In genomic region chr2:100484390-100484789, GRCh38 we compare ENCODE assay signal across 37 cellular contexts. TPM values are rescaled to one million over a fixed set of nuclear protein-coding genes. Genes with fewer than 3 reads are reported as not detected.
"Had no signal": no experiment of that assay in that cellular context is flagged by ENCODE, and none has a peak within 500 bp of the region (broad histone marks: within the 10 kb centered on the region; RNA-seq: fewer than 3 reads in every experiment).

No MANE protein-coding gene starts in this region.

- H3K27ac Mint-ChIP-seq: activated CD4-positive, alpha-beta memory T cell treated with anti-CD3 and anti-CD28 coated beads for 36 hours; activated CD4-positive, alpha-beta T cell treated with anti-CD3 and anti-CD28 coated beads for 36 hours; activated CD4-positive, alpha-beta T cell treated with anti-CD3 and anti-CD28 coated beads, Interleukin-2, amount 10 ng/mL, durations not matched to agents 24 days and 14 days; activated CD8-positive, alpha-beta memory T cell treated with anti-CD3 and anti-CD28 coated beads, Interleukin-2, amount 10 ng/mL, durations not matched to agents 7 days and 5 days; activated CD8-positive, alpha-beta T cell treated with anti-CD3 and anti-CD28 coated beads, Interleukin-2, amount 10 ng/mL, durations not matched to agents 7 days and 5 days; activated naive CD4-positive, alpha-beta T cell treated with anti-CD3 and anti-CD28 coated beads for 36 hours; activated naive CD4-positive, alpha-beta T cell treated with anti-CD3 and anti-CD28 coated beads, Interleukin-2, amount 50 U/mL, for 24 hours; activated naive CD8-positive, alpha-beta T cell treated with anti-CD3 and anti-CD28 coated beads for 36 hours; activated naive CD8-positive, alpha-beta T cell treated with anti-CD3 and anti-CD28 coated beads, Interleukin-2, amount 50 U/mL, for 24 hours; activated T-helper 1 cell treated with anti-CD3 and anti-CD28 coated beads, Interleukin-12 subunit alpha, Interleukin-12 subunit beta, Interleukin-2, Interleukin-4 antibody, amounts not matched to agents 30 ng/mL and 10 ng/mL and 1 ng/mL, durations not matched to agents 14 hours and 24 hours and 36 hours; activated T-helper 2 cell treated with anti-CD3 and anti-CD28 coated beads, Interferon-gamma antibody, Interleukin-2, Interleukin-4, amounts not matched to agents 10 μg/mL and 5 μg/mL and 100 μg/mL, durations not matched to agents 14 hours and 24 hours and 36 hours; effector memory CD8-positive, alpha-beta T cell had no signal

- H3K9me3 Mint-ChIP-seq: activated CD4-positive, alpha-beta memory T cell treated with anti-CD3 and anti-CD28 coated beads for 36 hours; activated CD4-positive, alpha-beta T cell treated with anti-CD3 and anti-CD28 coated beads, Interleukin-2, amount 10 ng/mL, durations not matched to agents 24 days and 14 days; activated naive CD4-positive, alpha-beta T cell treated with anti-CD3 and anti-CD28 coated beads for 36 hours; activated naive CD4-positive, alpha-beta T cell treated with anti-CD3 and anti-CD28 coated beads, Interleukin-2, amount 50 U/mL, for 24 hours; activated naive CD8-positive, alpha-beta T cell treated with anti-CD3 and anti-CD28 coated beads, Interleukin-2, amount 50 U/mL, for 24 hours; activated T-helper 1 cell treated with anti-CD3 and anti-CD28 coated beads, Interleukin-12 subunit alpha, Interleukin-12 subunit beta, Interleukin-2, Interleukin-4 antibody, amounts not matched to agents 30 ng/mL and 10 ng/mL and 1 ng/mL, durations not matched to agents 14 hours and 24 hours and 36 hours; activated T-helper 2 cell treated with anti-CD3 and anti-CD28 coated beads, Interferon-gamma antibody, Interleukin-2, Interleukin-4, amounts not matched to agents 10 μg/mL and 5 μg/mL and 100 μg/mL, durations not matched to agents 14 hours and 24 hours and 36 hours; effector memory CD8-positive, alpha-beta T cell had no signal

- ATAC-seq: activated CD4-positive, alpha-beta T cell treated with anti-CD3 and anti-CD28 coated beads for 36 hours; activated CD8-positive, alpha-beta memory T cell treated with anti-CD3 and anti-CD28 coated beads, Interleukin-2, amount 10 ng/mL, durations not matched to agents 7 days and 5 days; activated CD8-positive, alpha-beta T cell treated with anti-CD3 and anti-CD28 coated beads, Interleukin-2, amount 10 ng/mL, durations not matched to agents 7 days and 5 days; activated naive CD8-positive, alpha-beta T cell treated with anti-CD3 and anti-CD28 coated beads, Interleukin-2, amount 50 U/mL, for 24 hours; body of pancreas; effector memory CD8-positive, alpha-beta T cell; foreskin keratinocyte; gastrocnemius medialis; heart left ventricle had no signal

- DNase-seq: activated CD4-positive, alpha-beta memory T cell treated with anti-CD3 and anti-CD28 coated beads for 36 hours; activated CD4-positive, alpha-beta T cell treated with anti-CD3 and anti-CD28 coated beads for 36 hours; activated CD4-positive, alpha-beta T cell treated with anti-CD3 and anti-CD28 coated beads, Interleukin-2, amount 10 ng/mL, durations not matched to agents 24 days and 14 days; activated CD4-positive, CD25-positive, alpha-beta regulatory T cell; activated CD4-positive, CD25-positive, alpha-beta regulatory T cell treated with anti-CD3 and anti-CD28 coated beads, Interleukin-2, amount 50 U/mL, for 72 hours; activated CD8-positive, alpha-beta memory T cell treated with anti-CD3 and anti-CD28 coated beads, Interleukin-2, amount 10 ng/mL, durations not matched to agents 7 days and 5 days; activated CD8-positive, alpha-beta memory T cell treated with anti-CD3 and anti-CD28 coated beads, Interleukin-2, amount 50 U/mL, for 4 hours; activated CD8-positive, alpha-beta T cell treated with anti-CD3 and anti-CD28 coated beads, Interleukin-2, amount 10 ng/mL, durations not matched to agents 7 days and 5 days; activated effector memory CD4-positive, alpha-beta T cell treated with anti-CD3 and anti-CD28 coated beads, Interleukin-2, amount 50 U/mL, for 16 hours; activated naive CD4-positive, alpha-beta T cell treated with anti-CD3 and anti-CD28 coated beads for 36 hours; activated naive CD8-positive, alpha-beta T cell treated with anti-CD3 and anti-CD28 coated beads for 36 hours; activated naive CD8-positive, alpha-beta T cell treated with anti-CD3 and anti-CD28 coated beads, Interleukin-2, amount 50 U/mL, for 24 hours; activated T-cell treated with anti-CD3 and anti-CD28 coated beads, Interleukin-2, amount 50 U/mL, for 1 hour; activated T-cell treated with anti-CD3 and anti-CD28 coated beads, Interleukin-2, amount 50 U/mL, for 48 hours; adrenal gland; amygdala; aorta; body of pancreas; caudate nucleus; cortex of kidney; dermis blood vessel endothelial cell; effector CD4-positive, alpha-beta T cell; effector memory CD8-positive, alpha-beta T cell; erythroblast; foreskin keratinocyte; gastrocnemius medialis; glutamatergic neuron; heart left ventricle; hypothalamus; T1000; WERI-Rb-1 had no signal

- H3K27me3 Mint-ChIP-seq: activated CD4-positive, alpha-beta memory T cell treated with anti-CD3 and anti-CD28 coated beads for 36 hours; activated CD8-positive, alpha-beta memory T cell treated with anti-CD3 and anti-CD28 coated beads, Interleukin-2, amount 10 ng/mL, durations not matched to agents 7 days and 5 days; activated naive CD8-positive, alpha-beta T cell treated with anti-CD3 and anti-CD28 coated beads for 36 hours; activated naive CD8-positive, alpha-beta T cell treated with anti-CD3 and anti-CD28 coated beads, Interleukin-2, amount 50 U/mL, for 24 hours had no signal

- H3K4me3 Mint-ChIP-seq: activated CD4-positive, alpha-beta memory T cell treated with anti-CD3 and anti-CD28 coated beads for 36 hours; activated CD4-positive, alpha-beta T cell treated with anti-CD3 and anti-CD28 coated beads for 36 hours; activated CD4-positive, alpha-beta T cell treated with anti-CD3 and anti-CD28 coated beads, Interleukin-2, amount 10 ng/mL, durations not matched to agents 24 days and 14 days; activated CD8-positive, alpha-beta memory T cell treated with anti-CD3 and anti-CD28 coated beads, Interleukin-2, amount 10 ng/mL, durations not matched to agents 7 days and 5 days; activated CD8-positive, alpha-beta T cell treated with anti-CD3 and anti-CD28 coated beads, Interleukin-2, amount 10 ng/mL, durations not matched to agents 7 days and 5 days; activated naive CD4-positive, alpha-beta T cell treated with anti-CD3 and anti-CD28 coated beads for 36 hours; activated naive CD4-positive, alpha-beta T cell treated with anti-CD3 and anti-CD28 coated beads, Interleukin-2, amount 50 U/mL, for 24 hours; activated naive CD8-positive, alpha-beta T cell treated with anti-CD3 and anti-CD28 coated beads for 36 hours; activated naive CD8-positive, alpha-beta T cell treated with anti-CD3 and anti-CD28 coated beads, Interleukin-2, amount 50 U/mL, for 24 hours; activated T-helper 1 cell treated with anti-CD3 and anti-CD28 coated beads, Interleukin-12 subunit alpha, Interleukin-12 subunit beta, Interleukin-2, Interleukin-4 antibody, amounts not matched to agents 30 ng/mL and 10 ng/mL and 1 ng/mL, durations not matched to agents 14 hours and 24 hours and 36 hours; effector memory CD8-positive, alpha-beta T cell had no signal

- H3K4me1 Mint-ChIP-seq: activated CD4-positive, alpha-beta T cell treated with anti-CD3 and anti-CD28 coated beads for 36 hours; activated CD4-positive, alpha-beta T cell treated with anti-CD3 and anti-CD28 coated beads, Interleukin-2, amount 10 ng/mL, durations not matched to agents 24 days and 14 days; activated CD8-positive, alpha-beta memory T cell treated with anti-CD3 and anti-CD28 coated beads, Interleukin-2, amount 10 ng/mL, durations not matched to agents 7 days and 5 days; activated naive CD4-positive, alpha-beta T cell treated with anti-CD3 and anti-CD28 coated beads, Interleukin-2, amount 50 U/mL, for 24 hours; activated naive CD8-positive, alpha-beta T cell treated with anti-CD3 and anti-CD28 coated beads for 36 hours; activated naive CD8-positive, alpha-beta T cell treated with anti-CD3 and anti-CD28 coated beads, Interleukin-2, amount 50 U/mL, for 24 hours had no signal

- H3K36me3 Mint-ChIP-seq: activated CD4-positive, alpha-beta memory T cell treated with anti-CD3 and anti-CD28 coated beads for 36 hours; activated CD8-positive, alpha-beta memory T cell treated with anti-CD3 and anti-CD28 coated beads, Interleukin-2, amount 10 ng/mL, durations not matched to agents 7 days and 5 days; activated naive CD4-positive, alpha-beta T cell treated with anti-CD3 and anti-CD28 coated beads, Interleukin-2, amount 50 U/mL, for 24 hours; activated naive CD8-positive, alpha-beta T cell treated with anti-CD3 and anti-CD28 coated beads for 36 hours had no signal

RNA-seq across cellular contexts. Expression of gene NMS, which starts 14.1 kb away (rescaled TPM):
- total RNA-seq: activated CD4-positive, alpha-beta memory T cell treated with anti-CD3 and anti-CD28 coated beads for 36 hours; activated CD4-positive, alpha-beta T cell treated with anti-CD3 and anti-CD28 coated beads for 36 hours; activated CD4-positive, alpha-beta T cell treated with anti-CD3 and anti-CD28 coated beads, Interleukin-2, amount 10 ng/mL, durations not matched to agents 24 days and 14 days; activated CD8-positive, alpha-beta memory T cell treated with anti-CD3 and anti-CD28 coated beads for 36 hours; activated CD8-positive, alpha-beta memory T cell treated with anti-CD3 and anti-CD28 coated beads, Interleukin-2, amount 10 ng/mL, durations not matched to agents 7 days and 5 days; activated CD8-positive, alpha-beta T cell treated with anti-CD3 and anti-CD28 coated beads, Interleukin-2, amount 10 ng/mL, durations not matched to agents 7 days and 5 days; activated naive CD4-positive, alpha-beta T cell treated with anti-CD3 and anti-CD28 coated beads for 36 hours; activated naive CD8-positive, alpha-beta T cell treated with anti-CD3 and anti-CD28 coated beads for 36 hours; activated T-helper 1 cell treated with anti-CD3 and anti-CD28 coated beads, Interleukin-12 subunit alpha, Interleukin-12 subunit beta, Interleukin-2, Interleukin-4 antibody, amounts not matched to agents 30 ng/mL and 10 ng/mL and 1 ng/mL, durations not matched to agents 14 hours and 24 hours and 36 hours; activated T-helper 2 cell treated with anti-CD3 and anti-CD28 coated beads, Interferon-gamma antibody, Interleukin-2, Interleukin-4, amounts not matched to agents 10 μg/mL and 5 μg/mL and 100 μg/mL, durations not matched to agents 14 hours and 24 hours and 36 hours; adrenal gland; aorta; body of pancreas; chondrocyte; dermis blood vessel endothelial cell; esophagus muscularis mucosa; foreskin keratinocyte; gastrocnemius medialis; heart left ventricle had no signal
